ENCODE assay signal across 21 cellular contexts in genomic region chr20:49123982-49124381, GRCh38.
DNase-seq lines count a peak whose midpoint lies in the region; ATAC-seq, FAIRE-seq and TF ChIP-seq lines count a peak whose summit lies in the region.
"Had no signal": no experiment of that assay in that cellular context is flagged by ENCODE, and none has a peak within 500 bp of the region (broad histone marks: within the 10 kb centered on the region; RNA-seq: fewer than 3 reads in every experiment).

No MANE protein-coding gene starts in this region.

- ATAC-seq in GM12878 = no peak

- H2AK5ac ChIP-seq in H9 (ENCODE audit: insufficient read length, low read length) (no peak overlapping the region), neuronal stem cell (ENCODE audit: low read depth, low read length) (no peak overlapping the region)

- SMC1A ChIA-PET in GM12878 (lab: Charles Lee; ENCODE audit: uncharacterized antibody, unreplicated experiment) = no interaction called here

- H2BK5ac ChIP-seq in H9 (ENCODE audit: insufficient read length, low read length) (no peak overlapping the region), neuronal stem cell (ENCODE audit: low read length) (no peak overlapping the region)

- DNase-seq in activated T-cell treated with anti-CD3 and anti-CD28 coated beads, Interleukin-2, amount 50 U/mL, for 24 hours = no peak
- DNase-seq in activated T-cell treated with anti-CD3 and anti-CD28 coated beads, Interleukin-2, amount 50 U/mL, for 1 hour = no peak
- no peak for DNase-seq in H9
- DNase-seq in GM12878 (ENCODE audit: low read depth, low spot score) = no peak
- no peak for DNase-seq in neuronal stem cell (ENCODE audit: low spot score)
- no peak for DNase-seq in activated CD4-positive, alpha-beta memory T cell treated with anti-CD3 and anti-CD28 coated beads, Interleukin-2, amount 10 ng/mL, durations not matched to agents 7 days and 5 days
- DNase-seq in NCI-H345 treated with DMSO at 0.1 percent for 48 hours (lab: John Stamatoyannopoulos, UW; ENCODE audit: unreplicated experiment) = no peak
- DNase-seq: BE2C, Caco-2, DMS 273 treated with DMSO at 0.1 percent for 48 hours, DMS79 treated with DMSO at 0.1 percent for 48 hours, Kasumi-1, NCI-H1694, NCI-H2081 treated with DMSO at 0.1 percent for 48 hours, NCI-H2171 treated with DMSO at 0.1 percent for 48 hours, NCI-H446, NCI-H526, OCI-M1, SJCRH30 had no signal

- H4K91ac ChIP-seq in H9 (ENCODE audit: insufficient read length, low read depth, low read length) (no peak overlapping the region), neuronal stem cell (ENCODE audit: low read depth, low read length, poor library complexity) (no peak overlapping the region)

- H4K8ac ChIP-seq in H9 (replicated peaks; ENCODE audit: insufficient read length, low read depth, low read length) = no peak overlapping the region
- H4K8ac ChIP-seq in neuronal stem cell (ENCODE audit: low read depth, low read length) = no peak overlapping the region

- H3K18ac ChIP-seq in H9 (ENCODE audit: insufficient read length, low read depth, low read length) (no peak overlapping the region), neuronal stem cell (ENCODE audit: low read length) (no peak overlapping the region)

- no peak for TF ChIP-seq RAD21 in GM12878 (IDR thresholded peaks at IDR 0.05; ENCODE audit: insufficient read depth, low read depth, low read length)

- no TSS peak for BruUV-seq in GM12878 (replicated peaks; lab: Mats Ljungman, UMichigan)

- no peak overlapping the region for H3K14ac ChIP-seq in H9 (ENCODE audit: insufficient read depth, low read length)
- no peak overlapping the region for H3K14ac ChIP-seq in neuronal stem cell (ENCODE audit: low read length)

- H2AFZ ChIP-seq in H9 (ENCODE audit: low read length) (no peak overlapping the region), GM12878 (ENCODE audit: control insufficient read depth, low read depth, low read length) (no peak overlapping the region), neuronal stem cell (ENCODE audit: low read length) (no peak overlapping the region)

- CTCF ChIA-PET in GM12878 (lab: Yijun Ruan, JAX) = interaction anchor here (0.6 to 1.5 kb wide), 2 partner anchors 9 to 93 kb away, joined by 3 to 4 read pairs; no protein-coding TSS in a partner anchor
- CTCF ChIA-PET in activated CD4-positive, alpha-beta memory T cell treated with anti-CD3 and anti-CD28 coated beads, Interleukin-2, amount 10 ng/mL, durations not matched to agents 7 days and 5 days (lab: Charles Lee) = interaction anchor here (1.5 to 2.8 kb wide), 2 partner anchors 9 to 93 kb away, joined by 4 to 20 read pairs; no protein-coding TSS in a partner anchor

- no peaks in the 10 kb centered on the region for H3K27me3 Mint-ChIP-seq in activated T-cell treated with anti-CD3 and anti-CD28 coated beads, Interleukin-2, amount 50 U/mL, for 24 hours
- no peaks in the 10 kb centered on the region for H3K27me3 Mint-ChIP-seq in H9 (ENCODE audit: low read depth)
- no peaks in the 10 kb centered on the region for H3K27me3 Mint-ChIP-seq in activated CD4-positive, alpha-beta memory T cell treated with anti-CD3 and anti-CD28 coated beads, Interleukin-2, amount 10 ng/mL, durations not matched to agents 7 days and 5 days

- H4K20me1 ChIP-seq in H9 (ENCODE audit: control insufficient read depth, insufficient read depth, insufficient read length) (no peaks in the 10 kb centered on the region), GM12878 (ENCODE audit: control insufficient read depth, insufficient read depth) (no peaks in the 10 kb centered on the region)

- in situ Hi-C loops in GM12878 (cut with MboI) = no loop called here

- H3K9me3 Mint-ChIP-seq in activated T-cell treated with anti-CD3 and anti-CD28 coated beads, Interleukin-2, amount 50 U/mL, for 24 hours = no peaks in the 10 kb centered on the region
- no peaks in the 10 kb centered on the region for H3K9me3 Mint-ChIP-seq in H9
- no peaks in the 10 kb centered on the region for H3K9me3 Mint-ChIP-seq in activated CD4-positive, alpha-beta memory T cell treated with anti-CD3 and anti-CD28 coated beads, Interleukin-2, amount 10 ng/mL, durations not matched to agents 7 days and 5 days

- H3K56ac ChIP-seq in H9 (ENCODE audit: insufficient read length, low read depth, low read length) = no peak overlapping the region

- no peak overlapping the region for H4K5ac ChIP-seq in H9 (ENCODE audit: insufficient read length, low read depth, low read length)

- H3K4me1 Mint-ChIP-seq in activated T-cell treated with anti-CD3 and anti-CD28 coated beads, Interleukin-2, amount 50 U/mL, for 24 hours (ENCODE audit: low read depth) = peaks cover 2% of the 10 kb centered on the region
- H3K4me1 Mint-ChIP-seq in H9 = no peaks in the 10 kb centered on the region
- peaks cover 3% of the 10 kb centered on the region for H3K4me1 Mint-ChIP-seq in activated CD4-positive, alpha-beta memory T cell treated with anti-CD3 and anti-CD28 coated beads, Interleukin-2, amount 10 ng/mL, durations not matched to agents 7 days and 5 days

- WGBS in H9 (ENCODE audit: extremely low coverage, insufficient read length, low lambda C conversion rate) = no CpG with 5 or more reads among the region's 10 CpGs
- 99% methylated on average over 10 of the region's 10 CpGs for WGBS in GM12878 (ENCODE audit: insufficient coverage, insufficient replicate concordance, low lambda C conversion rate, missing lambda C conversion rate)
- no CpG with 5 or more reads among the region's 10 CpGs for WGBS in neuronal stem cell (ENCODE audit: extremely low coverage in 2 of 2, insufficient read length in 2 of 2, insufficient replicate concordance in 1 of 2), 2 donors

- H3K27ac Mint-ChIP-seq in activated T-cell treated with anti-CD3 and anti-CD28 coated beads, Interleukin-2, amount 50 U/mL, for 24 hours = peak overlapping the region; percentile 60
- peak overlapping the region in 2 of 3 experiments; percentile 11 to 28; a peak in 4 of 7 replicates for H3K27ac Mint-ChIP-seq in H9
- no peak overlapping the region for H3K27ac Mint-ChIP-seq in activated CD4-positive, alpha-beta memory T cell treated with anti-CD3 and anti-CD28 coated beads, Interleukin-2, amount 10 ng/mL, durations not matched to agents 7 days and 5 days

- intact Hi-C loops in GM12878 (cut with micrococcal nuclease; ENCODE audit: unreplicated experiment) = no loop called here

- no peak overlapping the region for H3K4me3 Mint-ChIP-seq in activated T-cell treated with anti-CD3 and anti-CD28 coated beads, Interleukin-2, amount 50 U/mL, for 24 hours
- H3K4me3 Mint-ChIP-seq in H9 = no peak overlapping the region
- no peak overlapping the region for H3K4me3 Mint-ChIP-seq in activated CD4-positive, alpha-beta memory T cell treated with anti-CD3 and anti-CD28 coated beads, Interleukin-2, amount 10 ng/mL, durations not matched to agents 7 days and 5 days

- RAD21 ChIA-PET in GM12878 (lab: Charles Lee; ENCODE audit: unreplicated experiment) = interaction anchor here (0.6 kb wide), 1 partner anchor 82 kb away, joined by 3 read pairs; no protein-coding TSS in a partner anchor

- no peaks in the 10 kb centered on the region for H3K9me3 ChIP-seq in H9 (ENCODE audit: control insufficient read depth, low read depth, low read length)
- H3K9me3 ChIP-seq in GM12878 (replicated peaks; ENCODE audit: control insufficient read depth, insufficient read depth, low read length) = no peaks in the 10 kb centered on the region
- H3K9me3 ChIP-seq in neuronal stem cell (replicated peaks in 1 of 2; ENCODE audit: control insufficient read depth in 2 of 2, insufficient read depth in 1 of 2, low read depth in 1 of 2, low read length in 2 of 2) = no peaks in the 10 kb centered on the region
- H3K9me3 ChIP-seq: BE2C, Caco-2, SJCRH30 had no signal

- H3K4me2 ChIP-seq in H9 (ENCODE audit: insufficient read depth, insufficient read length, low read length) (no peak overlapping the region), GM12878 (ENCODE audit: control insufficient read depth, insufficient read depth) (no peak overlapping the region), neuronal stem cell (ENCODE audit: insufficient read depth, low read length, poor library complexity, severe bottlenecking) (no peak overlapping the region)

- H2BK15ac ChIP-seq in H9 (ENCODE audit: low read depth, low read length) (no peak overlapping the region), neuronal stem cell (ENCODE audit: low read length) (no peak overlapping the region)

- H3K27ac ChIP-seq in H9 (ENCODE audit: insufficient read length, low read depth, low read length) (no peak overlapping the region), GM12878 (ENCODE audit: control insufficient read depth, insufficient read depth) (no peak overlapping the region), neuronal stem cell (replicated peaks; ENCODE audit: low read length) (no peak overlapping the region)
- H3K27ac ChIP-seq: SJCRH30 had no signal

- H3K36me3 ChIP-seq in GM12878 (ENCODE audit: control insufficient read depth in 2 of 2, insufficient read depth in 2 of 2, low read length in 1 of 2) (peaks cover 18 to 27% of the 10 kb centered on the region in 2 experiments; a peak in 3 of 4 replicates), neuronal stem cell (replicated peaks in 1 of 2; ENCODE audit: control insufficient read depth in 2 of 2, insufficient read depth in 2 of 2, low read length in 2 of 2) (peaks cover 25 to 85% of the 10 kb centered on the region in 2 donors)

- no peak overlapping the region for H3K9ac ChIP-seq in H9 (ENCODE audit: extremely low read depth, insufficient read length, low read length)
- H3K9ac ChIP-seq in GM12878 (ENCODE audit: control insufficient read depth, insufficient read depth, low read length) = no peak overlapping the region
- no peak overlapping the region for H3K9ac ChIP-seq in neuronal stem cell (ENCODE audit: low read depth, low read length, poor library complexity)

- no peak overlapping the region for H2BK12ac ChIP-seq in H9 (ENCODE audit: insufficient read length, low read depth, low read length)
- no peak overlapping the region for H2BK12ac ChIP-seq in neuronal stem cell (ENCODE audit: low read length)

- POLR2A ChIA-PET in GM12878 (lab: Charles Lee) = no interaction called here
- POLR2A ChIA-PET in activated CD4-positive, alpha-beta memory T cell treated with anti-CD3 and anti-CD28 coated beads, Interleukin-2, amount 10 ng/mL, durations not matched to agents 7 days and 5 days (lab: Charles Lee) = no interaction called here

- H3K27me3 ChIP-seq in H9 (ENCODE audit: insufficient read depth, low read length) (no peaks in the 10 kb centered on the region), GM12878 (replicated peaks in 1 of 2; ENCODE audit: control insufficient read depth in 2 of 2, insufficient read depth in 2 of 2, low read length in 1 of 2) (no peaks in the 10 kb centered on the region), neuronal stem cell (ENCODE audit: control insufficient read depth in 3 of 3, insufficient read depth in 3 of 3, low read depth in 1 of 3, low read length in 3 of 3) (no peaks in the 10 kb centered on the region)
- H3K27me3 ChIP-seq: BE2C, SJCRH30 had no signal

- FAIRE-seq in GM12878 (lab: Jason Lieb, UNC) = no peak
- FAIRE-seq: A204.1, RCC 7860 had no signal

- H2BK120ac ChIP-seq in H9 (ENCODE audit: low read depth, low read length, poor library complexity, severe bottlenecking) = no peak overlapping the region
- no peak overlapping the region for H2BK120ac ChIP-seq in neuronal stem cell (ENCODE audit: low read depth, low read length)

- H3K36me3 Mint-ChIP-seq in activated T-cell treated with anti-CD3 and anti-CD28 coated beads, Interleukin-2, amount 50 U/mL, for 24 hours (ENCODE audit: low read depth) = peaks cover 81% of the 10 kb centered on the region
- H3K36me3 Mint-ChIP-seq in H9 (ENCODE audit: insufficient read depth in 1 of 3, low read depth in 3 of 3) = peaks cover 25 to 78% (median 68%) of the 10 kb centered on the region in 3 experiments
- H3K36me3 Mint-ChIP-seq in activated CD4-positive, alpha-beta memory T cell treated with anti-CD3 and anti-CD28 coated beads, Interleukin-2, amount 10 ng/mL, durations not matched to agents 7 days and 5 days (ENCODE audit: low read depth) = peaks cover 60% of the 10 kb centered on the region

- H3K4ac ChIP-seq in H9 (ENCODE audit: low read depth, low read length) = no peak overlapping the region
- H3K4ac ChIP-seq in neuronal stem cell (ENCODE audit: low read length) = no peak overlapping the region

- H3K79me1 ChIP-seq in H9 (ENCODE audit: insufficient read depth, low read depth, low read length, poor library complexity, severe bottlenecking) = no peaks in the 10 kb centered on the region
- peaks cover 1% of the 10 kb centered on the region for H3K79me1 ChIP-seq in neuronal stem cell (ENCODE audit: low read depth, low read length)

- H2BK20ac ChIP-seq in H9 (ENCODE audit: low read depth, low read length, poor library complexity, severe bottlenecking) = no peak overlapping the region

- H3K79me2 ChIP-seq in H9 (ENCODE audit: insufficient read depth, low read length) = no peaks in the 10 kb centered on the region
- H3K79me2 ChIP-seq in GM12878 (ENCODE audit: control insufficient read depth, insufficient read depth, low read length) = no peaks in the 10 kb centered on the region

- peak; percentile 40; the same call in 1 of the 2 replicates for TF ChIP-seq POLR2A in GM12878 (IDR thresholded peaks at IDR 0.05; ENCODE audit: low read depth, low read length)

- H3K4me1 ChIP-seq in H9 (ENCODE audit: insufficient read depth, low read length) = no peaks in the 10 kb centered on the region
- H3K4me1 ChIP-seq in GM12878 (ENCODE audit: control insufficient read depth, insufficient read depth, low read length) = no peaks in the 10 kb centered on the region
- H3K4me1 ChIP-seq in neuronal stem cell (ENCODE audit: control insufficient read depth in 2 of 2, insufficient read depth in 1 of 2, low read depth in 1 of 2, low read length in 2 of 2) = no peaks in the 10 kb centered on the region
- H3K4me1 ChIP-seq: BE2C, Caco-2, SJCRH30 had no signal

- no peak overlapping the region for H3K4me3 ChIP-seq in GM12878
- H3K4me3 ChIP-seq in neuronal stem cell (ENCODE audit: low read length in 2 of 2) = no peak overlapping the region
- H3K4me3 ChIP-seq: SJCRH30 had no signal

- TF ChIP-seq CTCF in H9 (conservative IDR thresholded peaks at IDR 0.05) (no peak), GM12878 (IDR thresholded peaks at IDR 0.05 in 2 of 3, conservative IDR thresholded peaks at IDR 0.05 in 1 of 3; ENCODE audit: control insufficient read depth in 2 of 3, extremely low read depth in 1 of 3, insufficient read depth in 1 of 3, low read depth in 3 of 3, low read length in 3 of 3) (no peak)

- H3K23me2 ChIP-seq in H9 (ENCODE audit: insufficient read length, low read depth, low read length, poor library complexity, severe bottlenecking) = no peaks in the 10 kb centered on the region

- H3K23ac ChIP-seq in H9 (ENCODE audit: insufficient read length, low read depth, low read length) = no peak overlapping the region
- peak overlapping the region; percentile 1 for H3K23ac ChIP-seq in neuronal stem cell (ENCODE audit: low read depth, low read length, poor library complexity)

- TF ChIP-seq EP300 in GM12878 (IDR thresholded peaks at IDR 0.05; ENCODE audit: borderline replicate concordance in 1 of 2, control insufficient read depth in 1 of 2, low read depth in 2 of 2, low read length in 2 of 2) = no peak

- no peak overlapping the region for H3T11ph ChIP-seq in H9 (ENCODE audit: low read length)
